In the genomic region with DNA sequence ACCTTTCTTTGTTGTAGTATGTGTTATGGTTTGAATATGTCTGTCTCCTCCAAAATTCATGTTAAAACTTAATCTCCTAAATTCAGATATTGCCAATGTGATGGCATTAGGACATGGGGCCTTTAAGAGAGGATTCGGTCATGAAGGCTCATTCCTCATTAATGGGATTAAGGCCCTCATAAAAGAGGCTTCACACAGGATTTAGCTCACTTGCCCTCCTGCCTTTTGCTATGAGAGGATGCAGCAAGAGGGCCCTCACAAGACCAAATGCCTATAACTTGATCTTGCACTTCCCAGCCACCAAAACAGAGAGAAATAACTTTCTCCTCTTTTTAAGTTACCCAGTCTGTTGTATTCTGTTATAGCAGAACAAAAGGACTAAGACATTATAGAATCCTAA, we compare ENCODE assay signal across 23 cellular contexts.
"Had no signal": no experiment of that assay in that cellular context is flagged by ENCODE, and none has a peak within 500 bp of the region (broad histone marks: within the 10 kb centered on the region; RNA-seq: fewer than 3 reads in every experiment).

No MANE protein-coding gene starts in this region.

- H3K27ac ChIP-seq: left lung, lower lobe of right lung, ovary, prostate gland, skin epidermis, tibial nerve, uterus had no signal

- H3K4me3 ChIP-seq: left lung, lower lobe of right lung, ovary, prostate gland, skin epidermis, tibial nerve, uterus had no signal

- H3K9me3 ChIP-seq: lower lobe of right lung, ovary, prostate gland, uterus had no signal

- H3K4me1 ChIP-seq: left lung, lower lobe of right lung, prostate gland, tibial nerve, uterus had no signal

- DNase-seq: hypothalamus; immature natural killer cell; kidney; left colon; left lung; lower lobe of right lung; mammary epithelial cell; mesenchymal stem cell; naive B cell; natural killer cell; nephron progenitor cell; ovary; posterior cingulate gyrus; retina; right cardiac atrium; stimulated activated CD4-positive, alpha-beta T cell treated with anti-CD3 and anti-CD28 coated beads, Interleukin-12 subunit alpha, Interleukin-12 subunit beta, amount 100 ng/mL, for 4 hours; stimulated activated CD4-positive, alpha-beta T cell treated with anti-CD3 and anti-CD28 coated beads, Interleukin-15, amount 100 ng/mL, for 24 hours; stimulated activated CD4-positive, alpha-beta T cell treated with anti-CD3 and anti-CD28 coated beads, Interleukin-4, amount 100 ng/mL, for 24 hours; stimulated activated naive CD4-positive, alpha-beta T cell; uterus had no signal

- H3K36me3 ChIP-seq: left lung, lower lobe of right lung, ovary, prostate gland, tibial nerve, uterus had no signal

- H3K27me3 ChIP-seq: left lung, ovary, tibial nerve, uterus had no signal
